10 cellular contexts compared by ENCODE assay signal in the genomic region with DNA sequence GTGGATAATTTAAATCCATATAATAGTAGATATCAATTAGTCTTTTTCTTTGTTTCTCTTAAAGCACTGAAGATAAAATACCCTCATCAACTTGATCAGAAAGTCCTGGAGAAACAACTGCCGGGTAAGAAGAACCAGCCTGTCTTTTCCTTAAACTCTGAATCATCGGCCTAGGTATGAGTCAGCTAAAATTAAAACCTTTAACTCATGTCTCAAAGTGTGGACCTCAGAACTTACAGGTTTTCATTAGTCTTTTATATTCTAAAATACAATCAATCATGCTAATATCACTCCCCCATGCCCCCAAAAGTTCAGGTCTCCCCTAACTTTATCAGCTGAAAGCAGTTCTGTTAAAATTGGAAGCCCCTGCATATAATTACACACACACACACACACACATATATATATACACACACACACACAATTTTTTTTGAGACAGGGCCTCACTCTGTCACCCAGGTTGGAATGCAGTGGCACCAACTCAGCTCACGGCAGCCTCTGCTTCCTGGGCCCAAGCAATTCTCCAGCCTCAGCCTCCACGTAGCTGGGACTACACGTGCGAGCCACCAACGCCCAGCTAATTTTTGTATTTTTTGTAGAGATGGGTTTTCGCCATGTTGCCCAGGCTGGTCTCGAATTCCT.
DNase-seq lines count a peak whose midpoint lies in the region; ATAC-seq, FAIRE-seq and TF ChIP-seq lines count a peak whose summit lies in the region.
"Had no signal": no experiment of that assay in that cellular context is flagged by ENCODE, and none has a peak within 500 bp of the region (broad histone marks: within the 10 kb centered on the region; RNA-seq: fewer than 3 reads in every experiment).

No MANE protein-coding gene starts in this region.

- H3K27me3 Mint-ChIP-seq in nephron progenitor cell (ENCODE audit: low read depth, poor library complexity) (peaks cover 8% of the 10 kb centered on the region), T-cell (no peaks in the 10 kb centered on the region)

- no peaks in the 10 kb centered on the region for H3K27me3 ChIP-seq in bronchial epithelial cell (ENCODE audit: control insufficient read depth, insufficient read depth, low read length)

- ATAC-seq in T-cell (replicated peaks in 1 of 4): no peak

- POLR2A ChIA-PET in T-cell (lab: Charles Lee): interaction anchor here in 1 of 2 donors (0.6 kb wide), 1 partner anchor 186 kb away, joined by 4 read pairs; no protein-coding TSS in a partner anchor

- FAIRE-seq in bronchial epithelial cell (lab: Jason Lieb, UNC): no peak

- in situ Hi-C loops in Caki2 (cut with HindIII; ENCODE audit: low pct_unique_long_range_greater_than_20kb, low sequenced_read_pairs): no loop called here

- H3K36me3 Mint-ChIP-seq in nephron progenitor cell (ENCODE audit: low read depth): peaks cover 65% of the 10 kb centered on the region
- peaks cover 40% of the 10 kb centered on the region for H3K36me3 Mint-ChIP-seq in T-cell

- peaks cover 4% of the 10 kb centered on the region for H3K36me3 ChIP-seq in bronchial epithelial cell (ENCODE audit: control insufficient read depth, insufficient read depth, low read length)

- CTCF ChIA-PET in T-cell (lab: Charles Lee): interaction anchor here (0.6 kb wide), 2 partner anchors 11 to 1058 kb away, joined by 3 to 4 read pairs; no protein-coding TSS in a partner anchor

- DNase-seq in Caki2 (ENCODE audit: low read depth): peak; percentile 50
- DNase-seq in M059J (ENCODE audit: low read depth): peak; percentile 82
- DNase-seq in bronchial epithelial cell (ENCODE audit: low read depth): peak; percentile 78
- DNase-seq in nephron progenitor cell: no peak
- no peak for DNase-seq in cerebellum (ENCODE audit: low spot score)
- DNase-seq in NCI-H2081 (lab: John Stamatoyannopoulos, UW): no peak
- DNase-seq in NCI-H748 treated with DMSO at 0.1 percent for 48 hours (lab: John Stamatoyannopoulos, UW): no peak
- DNase-seq in T-cell: no peak
- DNase-seq: NCI-H2081 treated with DMSO at 0.1 percent for 48 hours, T-helper 2 cell had no signal

- H3K9me3 Mint-ChIP-seq in nephron progenitor cell (no peaks in the 10 kb centered on the region), T-cell (no peaks in the 10 kb centered on the region)

- H3K27ac Mint-ChIP-seq in nephron progenitor cell (peak overlapping the region; percentile 81), T-cell (peak overlapping the region in 1 of 2 donors; percentile 55)

- H3K4me1 Mint-ChIP-seq in nephron progenitor cell: no peaks in the 10 kb centered on the region
- H3K4me1 Mint-ChIP-seq in T-cell: no peaks in the 10 kb centered on the region

- H3K4me3 Mint-ChIP-seq in nephron progenitor cell (no peak overlapping the region), T-cell (no peak overlapping the region)

- TF ChIP-seq CTCF in bronchial epithelial cell (IDR thresholded peaks at IDR 0.05; ENCODE audit: insufficient read depth, low read length, severe bottlenecking) (no peak), nephron progenitor cell (IDR thresholded peaks at IDR 0.05) (no peak)

- H3K4me3 ChIP-seq in bronchial epithelial cell (ENCODE audit: low read depth, low read length): no peak overlapping the region

Comparison
In these comparisons a context has a peak if more than half of its experiments do, and no peak if none do; other contexts are left out.
1. DNase-seq: peak in Caki2 (single experiment), M059J (single experiment) and bronchial epithelial cell (single experiment); none in nephron progenitor cell (single experiment), cerebellum (single experiment), NCI-H2081 (0 of 2), NCI-H748 treated with DMSO at 0.1 percent for 48 hours (single experiment) and T-cell (0 of 34).